ENCODE assay signal across 8 cellular contexts in the genomic region with DNA sequence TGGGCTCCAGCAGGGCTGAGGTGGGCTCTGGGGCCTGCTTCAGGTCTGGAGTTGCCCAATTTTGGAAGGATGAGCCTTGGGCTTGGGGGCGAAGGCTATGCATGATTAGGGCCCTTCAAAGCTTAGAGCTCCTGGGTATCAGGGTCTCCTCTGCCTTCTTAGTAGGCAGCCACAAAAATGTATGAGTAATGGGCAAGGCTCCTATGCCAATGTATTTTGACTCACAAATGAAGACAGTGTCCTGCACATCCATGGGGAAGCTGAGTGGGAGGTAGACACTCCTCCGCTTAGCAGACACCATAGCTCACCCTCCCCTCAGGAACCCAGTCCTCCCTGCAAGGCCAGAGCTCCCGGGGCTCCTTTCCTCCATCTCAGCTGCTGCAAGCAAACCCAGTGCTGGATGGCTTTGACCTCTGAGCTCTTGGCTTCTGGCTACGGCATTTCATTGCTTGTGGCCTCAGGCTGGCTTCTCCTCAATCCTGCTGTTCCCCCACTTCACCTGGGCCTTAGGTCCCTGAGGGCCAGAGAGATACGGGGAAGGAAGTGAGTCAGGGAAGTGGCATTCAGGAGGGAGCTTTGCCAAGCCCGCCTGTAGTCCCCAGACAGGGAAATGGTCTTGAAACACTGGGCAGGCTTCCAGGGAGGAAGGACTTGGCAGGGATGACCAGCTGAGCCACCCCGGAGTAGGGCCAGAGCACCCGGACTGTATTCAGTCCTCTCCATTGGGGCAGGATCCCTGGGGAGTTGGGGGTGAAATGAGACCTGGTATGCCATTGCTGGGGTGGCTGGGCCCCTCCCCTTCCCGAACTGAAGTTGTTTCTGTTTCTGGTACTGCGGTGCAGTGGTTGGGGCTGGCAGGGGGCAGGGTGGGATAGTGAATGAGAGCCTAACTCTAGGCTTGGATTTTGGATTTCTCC. TPM values are rescaled to one million over a fixed set of nuclear protein-coding genes. Genes with fewer than 3 reads are reported as not detected.
DNase-seq lines count a peak whose midpoint lies in the region; ATAC-seq and TF ChIP-seq lines count a peak whose summit lies in the region.

No MANE protein-coding gene starts in this region.

- ATAC-seq in HG03045 (IDR thresholded peaks at IDR 0.05; ENCODE audit: unreplicated experiment), result no peak

- H3K4me1 Mint-ChIP-seq in mesothelial cell of epicardium, result peaks cover 28% of the 10 kb centered on the region

- H3K9ac ChIP-seq in duodenal mucosa (ENCODE audit: low read depth in 1 of 2, low read length in 2 of 2), result peak overlapping the region; percentile 26 to 40

- H3K9me3 Mint-ChIP-seq in mesothelial cell of epicardium, result no peaks in the 10 kb centered on the region

- no peaks in the 10 kb centered on the region for H3K36me3 Mint-ChIP-seq in mesothelial cell of epicardium

- peaks cover 36% of the 10 kb centered on the region for H3K27me3 Mint-ChIP-seq in mesothelial cell of epicardium (ENCODE audit: low read depth)

- DNase-seq in C1 segment of cervical spinal cord (lab: John Stamatoyannopoulos, UW) (peak in 10 of 14 donors; percentile 22 to 77 (median 56)), NCI-H2029 treated with DMSO at 0.1 percent for 48 hours (lab: John Stamatoyannopoulos, UW) (peak; percentile 70), mesothelial cell of epicardium (ENCODE audit: low spot score in 2 of 2, unreplicated experiment in 2 of 2) (peak; percentile 51 to 70), NAMALWA (ENCODE audit: low spot score) (no peak), T-helper 2 cell (no peak), NCI-H146 (lab: John Stamatoyannopoulos, UW) (no peak)

- H3K27me3 ChIP-seq in duodenal mucosa (ENCODE audit: control insufficient read depth in 1 of 2, insufficient read depth in 2 of 2, low read length in 2 of 2), result no peaks in the 10 kb centered on the region

- no peak overlapping the region for H3K4me3 Mint-ChIP-seq in mesothelial cell of epicardium

- H3K9me3 ChIP-seq in duodenal mucosa (ENCODE audit: control insufficient read depth in 1 of 2, low read length in 2 of 2), result no peaks in the 10 kb centered on the region

- no peak overlapping the region for H3K27ac Mint-ChIP-seq in mesothelial cell of epicardium

- TF ChIP-seq CTCF in mesothelial cell of epicardium (IDR thresholded peaks at IDR 0.05; ENCODE audit: unreplicated experiment), result no peak

- peaks cover 64 to 69% of the 10 kb centered on the region in 2 donors for H3K4me1 ChIP-seq in duodenal mucosa (ENCODE audit: control insufficient read depth in 1 of 2, insufficient read depth in 2 of 2, low read length in 2 of 2)

- peak overlapping the region; percentile 55 for H3K27ac ChIP-seq in duodenal mucosa (ENCODE audit: low read depth, low read length)

- H3K4me3 ChIP-seq in duodenal mucosa (ENCODE audit: low read depth in 1 of 2, low read length in 2 of 2), result peak overlapping the region; percentile 34 to 51

- H3K36me3 ChIP-seq in duodenal mucosa (ENCODE audit: control insufficient read depth in 1 of 2, insufficient read depth in 2 of 2, low read length in 2 of 2), result peaks cover 0 to 5% of the 10 kb centered on the region in 2 donors

RNA-seq across cellular contexts. Expression of gene ABCC3, which starts 4.4 kb away (rescaled TPM):
- total RNA-seq in mesothelial cell of epicardium, result 0.44 to 1.2 TPM (median 0.93 TPM) in 3 replicates

Comparison
In these comparisons a context has a peak if more than half of its experiments do, and no peak if none do; other contexts are left out.
1. DNase-seq: peak in C1 segment of cervical spinal cord (10 of 14), NCI-H2029 treated with DMSO at 0.1 percent for 48 hours (single experiment) and mesothelial cell of epicardium (2 of 2); none in NAMALWA (single experiment), T-helper 2 cell (0 of 5) and NCI-H146 (single experiment).